In the genomic region with DNA sequence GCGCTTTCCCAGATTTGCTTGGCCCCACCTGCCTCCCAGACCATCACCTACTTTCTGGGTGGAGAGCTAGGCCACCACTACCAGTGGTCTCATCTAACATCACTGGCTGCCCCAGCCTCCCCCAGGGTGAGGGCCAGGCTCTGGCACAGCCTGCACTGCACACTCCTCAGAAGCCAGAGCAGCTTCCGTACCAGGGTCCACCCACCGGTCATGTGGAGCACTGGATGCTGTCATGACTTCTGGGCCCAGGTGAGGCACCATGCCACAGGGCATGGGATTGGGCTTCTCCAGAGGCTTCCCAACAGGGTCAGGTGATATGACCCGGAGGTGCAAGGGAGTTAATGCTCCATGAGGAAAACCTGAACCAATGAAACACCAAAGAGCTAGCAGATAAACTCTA, we compare ENCODE assay signal across 34 cellular contexts. TPM values are rescaled to one million over a fixed set of nuclear protein-coding genes. Genes with fewer than 3 reads are reported as not detected.
"Had no signal": no experiment of that assay in that cellular context is flagged by ENCODE, and none has a peak within 500 bp of the region (broad histone marks: within the 10 kb centered on the region; RNA-seq: fewer than 3 reads in every experiment).

No MANE protein-coding gene starts in this region.

- H3K4me3 ChIP-seq: adrenal gland, body of pancreas, breast epithelium had no signal

- H3K27ac ChIP-seq: adrenal gland, body of pancreas, brain microvascular endothelial cell, breast epithelium, VCaP had no signal

- H3K4me1 ChIP-seq: adrenal gland, body of pancreas, breast epithelium had no signal

- H3K36me3 Mint-ChIP-seq: activated CD8-positive, alpha-beta memory T cell treated with anti-CD3 and anti-CD28 coated beads, Interleukin-2, amount 10 ng/mL, durations not matched to agents 7 days and 5 days; activated naive CD4-positive, alpha-beta T cell treated with anti-CD3 and anti-CD28 coated beads, Interleukin-2, amount 10 ng/mL, durations not matched to agents 7 days and 5 days; activated naive CD4-positive, alpha-beta T cell treated with anti-CD3 and anti-CD28 coated beads, Interleukin-2, amount 50 U/mL, for 24 hours; activated naive CD8-positive, alpha-beta T cell treated with anti-CD3 and anti-CD28 coated beads for 36 hours had no signal

- DNase-seq: activated B cell treated with CpG ODN at 0.5 μM for 24 hours; activated CD4-positive, alpha-beta memory T cell treated with anti-CD3 and anti-CD28 coated beads, Interleukin-2, amount 10 ng/mL, durations not matched to agents 7 days and 5 days; activated CD4-positive, alpha-beta T cell treated with anti-CD3 and anti-CD28 coated beads for 36 hours; activated CD4-positive, alpha-beta T cell treated with anti-CD3 and anti-CD28 coated beads for 48 hours; activated CD4-positive, alpha-beta T cell treated with anti-CD3 and anti-CD28 coated beads, Interleukin-2, amount 10 ng/mL, durations not matched to agents 7 days and 5 days; activated CD4-positive, alpha-beta T cell treated with anti-CD3 and anti-CD28 coated beads, Interleukin-2, amount 50 U/mL, for 48 hours; activated CD4-positive, CD25-positive, alpha-beta regulatory T cell treated with anti-CD3 and anti-CD28 coated beads, Interleukin-2, amount 50 U/mL, for 72 hours; activated CD8-positive, alpha-beta memory T cell treated with anti-CD3 and anti-CD28 coated beads for 24 hours; activated CD8-positive, alpha-beta memory T cell treated with anti-CD3 and anti-CD28 coated beads, Interleukin-2, amount 10 ng/mL, durations not matched to agents 7 days and 5 days; activated CD8-positive, alpha-beta memory T cell treated with anti-CD3 and anti-CD28 coated beads, Interleukin-2, amount 50 U/mL, for 48 hours; activated CD8-positive, alpha-beta T cell treated with anti-CD3 and anti-CD28 coated beads, Interleukin-2, amount 10 ng/mL, durations not matched to agents 7 days and 5 days; activated effector memory CD4-positive, alpha-beta T cell treated with Interleukin-2 at 50 U/mL for 16 hours; activated gamma-delta T cell; activated naive CD4-positive, alpha-beta T cell treated with anti-CD3 and anti-CD28 coated beads, Interleukin-2, amount 10 ng/mL, durations not matched to agents 7 days and 5 days; activated naive CD4-positive, alpha-beta T cell treated with Interleukin-2 at 50 U/mL for 16 hours; activated naive CD8-positive, alpha-beta T cell treated with anti-CD3 and anti-CD28 coated beads for 36 hours; activated T-cell treated with anti-CD3 and anti-CD28 coated beads, Interleukin-2, amount 50 U/mL, for 24 hours; activated T-cell treated with anti-CD3 and anti-CD28 coated beads, Interleukin-2, amount 50 U/mL, for 48 hours; adrenal gland; amniotic stem cell; aorta; body of pancreas; brain microvascular endothelial cell; central memory CD4-positive, alpha-beta T cell; T-helper 1 cell; T-helper 2 cell; T-helper 9 cell had no signal

- H3K9me3 Mint-ChIP-seq: activated B cell treated with CpG ODN at 0.5 μM for 24 hours; activated CD4-positive, alpha-beta memory T cell treated with anti-CD3 and anti-CD28 coated beads, Interleukin-2, amount 10 ng/mL, durations not matched to agents 7 days and 5 days; activated CD4-positive, alpha-beta T cell treated with anti-CD3 and anti-CD28 coated beads, Interleukin-2, amount 10 ng/mL, durations not matched to agents 7 days and 5 days; activated naive CD4-positive, alpha-beta T cell treated with anti-CD3 and anti-CD28 coated beads, Interleukin-2, amount 10 ng/mL, durations not matched to agents 7 days and 5 days; activated naive CD4-positive, alpha-beta T cell treated with anti-CD3 and anti-CD28 coated beads, Interleukin-2, amount 50 U/mL, for 24 hours; activated naive CD8-positive, alpha-beta T cell treated with anti-CD3 and anti-CD28 coated beads for 36 hours; activated T-cell treated with anti-CD3 and anti-CD28 coated beads, Interleukin-2, amount 50 U/mL, for 24 hours; activated T-helper 2 cell treated with anti-CD3 and anti-CD28 coated beads, Interferon-gamma antibody, Interleukin-2, Interleukin-4, amounts not matched to agents 10 μg/mL and 5 μg/mL and 100 μg/mL, durations not matched to agents 14 hours and 24 hours and 36 hours; T-helper 1 cell treated with Interleukin-12 subunit alpha and Interleukin-12 subunit beta and Interleukin-4 antibody, amounts not matched to agents 30 μg/mL and 1 μg/mL, for 36 hours; T-helper 2 cell treated with Interferon-gamma antibody and Interleukin-4, amounts not matched to agents 5 μg/mL and 100 μg/mL, for 36 hours had no signal

- H3K9me3 ChIP-seq: adrenal gland, body of pancreas, breast epithelium had no signal

- H3K27me3 ChIP-seq: adrenal gland, body of pancreas had no signal

- ATAC-seq: activated CD4-positive, alpha-beta T cell treated with anti-CD3 and anti-CD28 coated beads for 36 hours; activated CD8-positive, alpha-beta memory T cell treated with anti-CD3 and anti-CD28 coated beads, Interleukin-2, amount 10 ng/mL, durations not matched to agents 7 days and 5 days; activated CD8-positive, alpha-beta T cell treated with anti-CD3 and anti-CD28 coated beads, Interleukin-2, amount 10 ng/mL, durations not matched to agents 7 days and 5 days; body of pancreas had no signal

- H3K36me3 ChIP-seq: adrenal gland, brain microvascular endothelial cell, breast epithelium had no signal

- H3K27ac Mint-ChIP-seq: activated B cell treated with CpG ODN at 0.5 μM for 24 hours; activated CD4-positive, alpha-beta memory T cell treated with anti-CD3 and anti-CD28 coated beads, Interleukin-2, amount 10 ng/mL, durations not matched to agents 7 days and 5 days; activated CD4-positive, alpha-beta T cell treated with anti-CD3 and anti-CD28 coated beads for 36 hours; activated CD4-positive, alpha-beta T cell treated with anti-CD3 and anti-CD28 coated beads, Interleukin-2, amount 10 ng/mL, durations not matched to agents 7 days and 5 days; activated CD8-positive, alpha-beta memory T cell treated with anti-CD3 and anti-CD28 coated beads, Interleukin-2, amount 10 ng/mL, durations not matched to agents 7 days and 5 days; activated CD8-positive, alpha-beta T cell treated with anti-CD3 and anti-CD28 coated beads, Interleukin-2, amount 10 ng/mL, durations not matched to agents 7 days and 5 days; activated naive CD4-positive, alpha-beta T cell treated with anti-CD3 and anti-CD28 coated beads, Interleukin-2, amount 10 ng/mL, durations not matched to agents 7 days and 5 days; activated naive CD4-positive, alpha-beta T cell treated with anti-CD3 and anti-CD28 coated beads, Interleukin-2, amount 50 U/mL, for 24 hours; activated naive CD8-positive, alpha-beta T cell treated with anti-CD3 and anti-CD28 coated beads for 36 hours; activated T-cell treated with anti-CD3 and anti-CD28 coated beads, Interleukin-2, amount 50 U/mL, for 24 hours; activated T-helper 2 cell treated with anti-CD3 and anti-CD28 coated beads, Interferon-gamma antibody, Interleukin-2, Interleukin-4, amounts not matched to agents 10 μg/mL and 5 μg/mL and 100 μg/mL, durations not matched to agents 14 hours and 24 hours and 36 hours; T-helper 1 cell treated with Interleukin-12 subunit alpha and Interleukin-12 subunit beta and Interleukin-4 antibody, amounts not matched to agents 30 μg/mL and 1 μg/mL, for 36 hours; T-helper 2 cell treated with Interferon-gamma antibody and Interleukin-4, amounts not matched to agents 5 μg/mL and 100 μg/mL, for 36 hours had no signal

RNA-seq across cellular contexts. Expression of a gene that starts 14.0 kb away (rescaled TPM):
- total RNA-seq: activated B cell treated with CpG ODN at 0.5 μM for 24 hours; activated CD4-positive, alpha-beta memory T cell treated with anti-CD3 and anti-CD28 coated beads, Interleukin-2, amount 10 ng/mL, durations not matched to agents 7 days and 5 days; activated CD4-positive, alpha-beta T cell treated with anti-CD3 and anti-CD28 coated beads for 36 hours; activated CD4-positive, alpha-beta T cell treated with anti-CD3 and anti-CD28 coated beads, Interleukin-2, amount 10 ng/mL, durations not matched to agents 7 days and 5 days; activated CD8-positive, alpha-beta memory T cell treated with anti-CD3 and anti-CD28 coated beads, Interleukin-2, amount 10 ng/mL, durations not matched to agents 7 days and 5 days; activated CD8-positive, alpha-beta T cell treated with anti-CD3 and anti-CD28 coated beads, Interleukin-2, amount 10 ng/mL, durations not matched to agents 7 days and 5 days; activated naive CD8-positive, alpha-beta T cell treated with anti-CD3 and anti-CD28 coated beads for 36 hours; activated T-helper 2 cell treated with anti-CD3 and anti-CD28 coated beads, Interferon-gamma antibody, Interleukin-2, Interleukin-4, amounts not matched to agents 10 μg/mL and 5 μg/mL and 100 μg/mL, durations not matched to agents 14 hours and 24 hours and 36 hours; aorta; body of pancreas; breast epithelium; cardiac septum had no signal
- polyA plus RNA-seq: aorta had no signal
